In genomic region chr3:174949523-174949922, GRCh38 we compare ENCODE assay signal across 17 cellular contexts.
A peak's percentile ranks its signal among the peaks of the same experiment; 100 is the strongest.
DNase-seq lines count a peak whose midpoint lies in the region; ATAC-seq and TF ChIP-seq lines count a peak whose summit lies in the region.
"Had no signal": no experiment of that assay in that cellular context is flagged by ENCODE, and none has a peak within 500 bp of the region (broad histone marks: within the 10 kb centered on the region; RNA-seq: fewer than 3 reads in every experiment).

No MANE protein-coding gene starts in this region.

- no peaks in the 10 kb centered on the region for H3K79me2 ChIP-seq in hepatocyte

- TF ChIP-seq POLR2A in heart left ventricle (IDR thresholded peaks at IDR 0.05): no peak

- peak; percentile 45 to 65 (median 55) for ATAC-seq in heart left ventricle
- ATAC-seq in stimulated activated naive CD8-positive, alpha-beta T cell treated with anti-CD3 and anti-CD28 coated beads, Interleukin-15, Interleukin-2, amounts not matched to agents 100 U/mL and 50 U/mL, for 24 hours: no peak
- ATAC-seq: activated CD4-positive, CD25-positive, alpha-beta regulatory T cell treated with anti-CD3 and anti-CD28 coated beads, Interleukin-2, amount 50 U/mL, for 24 hours; activated T-helper 17 cell treated with anti-CD3 and anti-CD28 coated beads, Interleukin-2, amount 50 U/mL, for 72 hours had no signal

- H3K4me2 ChIP-seq in hepatocyte: no peak overlapping the region

- no peaks in the 10 kb centered on the region for H3K4me1 Mint-ChIP-seq in activated CD4-positive, alpha-beta memory T cell treated with anti-CD3 and anti-CD28 coated beads for 36 hours (ENCODE audit: low read depth)
- H3K4me1 Mint-ChIP-seq: activated T-helper 17 cell treated with anti-CD3 and anti-CD28 coated beads, Interleukin-2, amount 50 U/mL, for 72 hours; naive B cell had no signal

- CTCF ChIA-PET in activated CD4-positive, alpha-beta memory T cell treated with anti-CD3 and anti-CD28 coated beads for 36 hours (lab: Charles Lee): no interaction called here

- no peak overlapping the region for H3K27ac Mint-ChIP-seq in activated CD4-positive, alpha-beta memory T cell treated with anti-CD3 and anti-CD28 coated beads for 36 hours
- H3K27ac Mint-ChIP-seq: activated T-helper 17 cell treated with anti-CD3 and anti-CD28 coated beads, Interleukin-2, amount 50 U/mL, for 72 hours; naive B cell had no signal

- no peaks in the 10 kb centered on the region for H3K27me3 Mint-ChIP-seq in activated CD4-positive, alpha-beta memory T cell treated with anti-CD3 and anti-CD28 coated beads for 36 hours
- H3K27me3 Mint-ChIP-seq: activated T-helper 17 cell treated with anti-CD3 and anti-CD28 coated beads, Interleukin-2, amount 50 U/mL, for 72 hours; naive B cell had no signal

- no peaks in the 10 kb centered on the region for H3K36me3 ChIP-seq in heart left ventricle
- no peaks in the 10 kb centered on the region for H3K36me3 ChIP-seq in hepatocyte (replicated peaks; ENCODE audit: insufficient read depth, low read depth)

- no peaks in the 10 kb centered on the region for H3K9me3 ChIP-seq in heart left ventricle
- no peaks in the 10 kb centered on the region for H3K9me3 ChIP-seq in hepatocyte (ENCODE audit: low read depth)

- no peak for TF ChIP-seq CTCF in heart left ventricle (IDR thresholded peaks at IDR 0.05)
- TF ChIP-seq CTCF in hepatocyte (IDR thresholded peaks at IDR 0.05; ENCODE audit: poor library complexity): no peak

- H3K9me3 Mint-ChIP-seq in activated CD4-positive, alpha-beta memory T cell treated with anti-CD3 and anti-CD28 coated beads for 36 hours: no peaks in the 10 kb centered on the region

- 49 to 66% (median 63%) methylated on average over 2 of the region's 2 CpGs for WGBS in heart left ventricle, 4 donors
- WGBS in hepatocyte (ENCODE audit: low lambda C conversion rate, missing lambda C conversion rate): 95% methylated on average over 2 of the region's 2 CpGs

- H3K4me1 ChIP-seq in heart left ventricle: peaks cover 0 to 5% (median 0%) of the 10 kb centered on the region in 12 donors
- no peaks in the 10 kb centered on the region for H3K4me1 ChIP-seq in hepatocyte (ENCODE audit: insufficient read depth)

- intact Hi-C loops in heart left ventricle (cut with DNase I): no loop called here
- intact Hi-C loops in cardiac septum (cut with DNase I): no loop called here
- intact Hi-C loops in activated CD4-positive, alpha-beta memory T cell treated with anti-CD3 and anti-CD28 coated beads for 36 hours (cut with micrococcal nuclease): no loop called here

- no peak overlapping the region for H3K4me3 Mint-ChIP-seq in activated CD4-positive, alpha-beta memory T cell treated with anti-CD3 and anti-CD28 coated beads for 36 hours
- H3K4me3 Mint-ChIP-seq: activated T-helper 17 cell treated with anti-CD3 and anti-CD28 coated beads, Interleukin-2, amount 50 U/mL, for 72 hours; naive B cell had no signal

- DNase-seq in heart left ventricle: no peak
- DNase-seq in cardiac septum (ENCODE audit: low spot score): no peak
- DNase-seq in astrocyte of the hippocampus (ENCODE audit: low read depth, low spot score): peak; percentile 88
- DNase-seq in glomerular visceral epithelial cell (ENCODE audit: extremely low spot score): peak; percentile 39
- no peak for DNase-seq in COLO829 (ENCODE audit: low spot score)
- no peak for DNase-seq in stimulated activated naive CD8-positive, alpha-beta T cell treated with anti-CD3 and anti-CD28 coated beads, Interleukin-15, Interleukin-2, amounts not matched to agents 100 U/mL and 50 U/mL, for 24 hours
- no peak for DNase-seq in activated CD4-positive, alpha-beta memory T cell treated with anti-CD3 and anti-CD28 coated beads for 36 hours
- DNase-seq in hepatocyte (ENCODE audit: low spot score): no peak
- DNase-seq: ACHN; cortex of kidney; KBM-7; naive B cell; NCI-H345; SIG-M5; stimulated activated CD4-positive, alpha-beta T cell treated with anti-CD3 and anti-CD28 coated beads, Interleukin-15, amount 100 ng/mL, for 24 hours had no signal

- no peaks in the 10 kb centered on the region for H4K20me1 ChIP-seq in hepatocyte (ENCODE audit: insufficient read depth, poor library complexity, severe bottlenecking)

- H3K27me3 ChIP-seq in heart left ventricle: no peaks in the 10 kb centered on the region
- no peaks in the 10 kb centered on the region for H3K27me3 ChIP-seq in hepatocyte

- no peaks in the 10 kb centered on the region for H3K36me3 Mint-ChIP-seq in activated CD4-positive, alpha-beta memory T cell treated with anti-CD3 and anti-CD28 coated beads for 36 hours
- H3K36me3 Mint-ChIP-seq: naive B cell had no signal

- H3K27ac ChIP-seq in heart left ventricle (no peak overlapping the region), hepatocyte (no peak overlapping the region)

- H3K9me2 ChIP-seq in hepatocyte (replicated peaks; ENCODE audit: insufficient read depth): no peaks in the 10 kb centered on the region

- POLR2A ChIA-PET in activated CD4-positive, alpha-beta memory T cell treated with anti-CD3 and anti-CD28 coated beads for 36 hours (lab: Charles Lee): no interaction called here

- H2AFZ ChIP-seq in hepatocyte: no peak overlapping the region

- H3K4me3 ChIP-seq in heart left ventricle (no peak overlapping the region), hepatocyte (no peak overlapping the region)

Comparison
In these comparisons a context has a peak if more than half of its experiments do, and no peak if none do; other contexts are left out.
1. DNase-seq: peak in astrocyte of the hippocampus (single experiment) and glomerular visceral epithelial cell (single experiment); none in heart left ventricle (0 of 5), cardiac septum (single experiment), COLO829 (single experiment), stimulated activated naive CD8-positive, alpha-beta T cell treated with anti-CD3 and anti-CD28 coated beads, Interleukin-15, Interleukin-2, amounts not matched to agents 100 U/mL and 50 U/mL, for 24 hours (single experiment), activated CD4-positive, alpha-beta memory T cell treated with anti-CD3 and anti-CD28 coated beads for 36 hours (single experiment) and hepatocyte (single experiment).